In the genomic region with DNA sequence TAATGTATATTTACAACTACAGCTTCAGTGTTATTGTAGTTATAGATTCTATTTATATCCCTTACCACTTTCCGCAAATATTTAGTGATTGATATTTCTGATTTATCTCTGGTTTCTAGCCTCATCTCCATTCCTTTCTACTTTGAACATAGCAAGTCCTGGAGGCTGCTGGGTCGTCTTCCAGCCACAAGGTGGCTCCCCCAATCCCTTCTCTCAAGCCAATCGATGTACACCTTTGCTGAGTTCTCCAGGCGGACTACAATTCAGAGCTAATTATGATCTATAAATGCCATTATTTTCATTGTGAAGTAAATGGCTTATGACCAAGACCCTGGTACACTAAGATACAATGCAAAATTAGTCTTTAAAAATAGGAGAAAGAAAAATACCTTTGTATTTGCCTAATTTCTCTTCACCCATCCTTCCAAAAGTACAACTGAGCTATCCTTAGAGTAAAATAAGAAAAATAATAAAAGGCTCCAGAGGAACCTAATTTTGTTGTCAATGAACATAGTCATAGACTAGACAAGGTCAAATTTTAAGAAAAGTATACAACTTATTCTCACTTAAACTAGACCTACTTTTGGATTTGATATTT, we compare ENCODE assay signal across 9 cellular contexts.
DNase-seq lines count a peak whose midpoint lies in the region; FAIRE-seq and TF ChIP-seq lines count a peak whose summit lies in the region.
"Had no signal": no experiment of that assay in that cellular context is flagged by ENCODE, and none has a peak within 500 bp of the region (broad histone marks: within the 10 kb centered on the region; RNA-seq: fewer than 3 reads in every experiment).

No MANE protein-coding gene starts in this region.

- no peak overlapping the region for H3K4ac ChIP-seq in H1 (replicated peaks; ENCODE audit: insufficient read length, low read depth, low read length)

- no peak overlapping the region for H2AFZ ChIP-seq in H1 (ENCODE audit: low read length)

- H3K4me1 ChIP-seq in H1 (replicated peaks in 1 of 4; ENCODE audit: control insufficient read depth in 3 of 4, insufficient read depth in 4 of 4, low read length in 3 of 4) (no peaks in the 10 kb centered on the region), stomach (peaks cover 0 to 11% (median 0%) of the 10 kb centered on the region in 4 donors)

- no peak overlapping the region for H3K9ac ChIP-seq in H1 (replicated peaks in 1 of 4; ENCODE audit: extremely low read depth in 1 of 4, low read depth in 3 of 4, low read length in 3 of 4)

- H3K9me3 ChIP-seq in H1 (ENCODE audit: insufficient read depth in 2 of 2, low read depth in 1 of 2, low read length in 1 of 2) (no peaks in the 10 kb centered on the region), stomach (no peaks in the 10 kb centered on the region)
- H3K9me3 ChIP-seq: ovary had no signal

- no peak overlapping the region for H2AK5ac ChIP-seq in H1 (ENCODE audit: low read depth, low read length)

- H3K36me3 ChIP-seq in H1 (ENCODE audit: control insufficient read depth in 2 of 4, insufficient read depth in 4 of 4, low read length in 3 of 4) (no peaks in the 10 kb centered on the region), stomach (no peaks in the 10 kb centered on the region)
- H3K36me3 ChIP-seq: ovary had no signal

- TF ChIP-seq POLR2A in H1 (IDR thresholded peaks at IDR 0.05; ENCODE audit: control extremely low read depth in 1 of 2, low read depth in 2 of 2, low read length in 2 of 2) (no peak), stomach (IDR thresholded peaks at IDR 0.05) (no peak)

- 22% methylated on average over 4 of the region's 4 CpGs; no CpG with 5 or more reads in 1 of the 2 experiments for WGBS in H1 (ENCODE audit: extremely low coverage in 1 of 2, insufficient coverage in 1 of 2, insufficient read length in 1 of 2, insufficient replicate concordance in 2 of 2, low coverage in 1 of 2, low lambda C conversion rate in 2 of 2, missing lambda C conversion rate in 1 of 2), 2 experiments
- 14 to 21% (median 21%) methylated on average over 4 of the region's 4 CpGs for WGBS in stomach, 5 donors

- H3K27me3 ChIP-seq in H1 (replicated peaks in 1 of 4; ENCODE audit: control insufficient read depth in 3 of 4, extremely low read depth in 1 of 4, insufficient read depth in 3 of 4, low read length in 3 of 4) (no peaks in the 10 kb centered on the region; a peak in 2 of 7 replicates), stomach (peaks cover 3 to 74% (median 28%) of the 10 kb centered on the region in 3 donors)
- H3K27me3 ChIP-seq: ovary had no signal

- no peaks in the 10 kb centered on the region for H3K79me2 ChIP-seq in H1 (ENCODE audit: control insufficient read depth in 1 of 2, insufficient read depth in 2 of 2, low read length in 2 of 2)

- H3K27ac ChIP-seq in H1 (ENCODE audit: low read depth, low read length), result no peak overlapping the region
- no peak overlapping the region for H3K27ac ChIP-seq in stomach
- H3K27ac ChIP-seq: ovary had no signal

- no peak overlapping the region for H3K23ac ChIP-seq in H1 (ENCODE audit: insufficient read length)

- H3K23me2 ChIP-seq in H1 (ENCODE audit: low read depth, low read length), result no peaks in the 10 kb centered on the region

- no peak overlapping the region for H4K91ac ChIP-seq in H1 (replicated peaks; ENCODE audit: insufficient read length, low read length)

- intact Hi-C loops in stomach (cut with DNase I; ENCODE audit: low total_unique reads), result no loop called here

- H3K4me2 ChIP-seq in H1 (ENCODE audit: insufficient read depth in 1 of 2, low read depth in 2 of 2, low read length in 2 of 2), result no peak overlapping the region

- FAIRE-seq in H1 (lab: Jason Lieb, UNC), result peak; percentile 81

- no peak overlapping the region for H3K56ac ChIP-seq in H1 (replicated peaks; ENCODE audit: insufficient read length, low read depth, low read length)

- CTCF ChIA-PET in H1 (lab: Charles Lee; ENCODE audit: partially characterized antibody), result interaction anchor here (0.6 to 3.1 kb wide), 67 partner anchors 8 to 748 kb away, joined by 3 to 27 read pairs (median 4); a partner anchor contains a TSS

- no peak overlapping the region for H4K5ac ChIP-seq in H1 (ENCODE audit: insufficient read length, low read depth, low read length)

- no peaks in the 10 kb centered on the region for H3K79me1 ChIP-seq in H1 (ENCODE audit: low read depth, low read length)

- H3K4me3 ChIP-seq in H1 (ENCODE audit: extremely low read depth in 1 of 4, insufficient read depth in 2 of 4, low read depth in 3 of 4, low read length in 4 of 4) (no peak overlapping the region), stomach (no peak overlapping the region)
- H3K4me3 ChIP-seq: ovary had no signal

- POLR2A ChIA-PET in H1 (lab: Charles Lee; ENCODE audit: partially characterized antibody), result no interaction called here

- no peaks in the 10 kb centered on the region for H4K20me1 ChIP-seq in H1 (replicated peaks in 1 of 2; ENCODE audit: control insufficient read depth in 1 of 2, insufficient read depth in 2 of 2, low read length in 2 of 2)

- DNase-seq in A172 (ENCODE audit: low spot score) (peak; percentile 64), NCI-H2171 treated with DMSO at 0.1 percent for 48 hours (lab: John Stamatoyannopoulos, UW) (peak; percentile 37), H1 (ENCODE audit: low read depth in 1 of 2, low spot score in 2 of 2) (peak in 1 of 2 experiments; percentile 15), mucosa of gallbladder (ENCODE audit: low spot score) (peak; percentile 60), stomach (peak; percentile 54), occipital lobe (lab: John Stamatoyannopoulos, UW) (no peak)
- DNase-seq in activated CD4-positive, alpha-beta T cell treated with anti-CD3 and anti-CD28 coated beads for 4 hours, result peak; percentile 42 to 49

- H3K14ac ChIP-seq in H1 (ENCODE audit: insufficient read length), result no peak overlapping the region

- TF ChIP-seq EP300 in H1 (IDR thresholded peaks at IDR 0.05; ENCODE audit: borderline replicate concordance in 1 of 2, low read depth in 2 of 2, low read length in 2 of 2), result no peak
- TF ChIP-seq EP300 in stomach (IDR thresholded peaks at IDR 0.05), result no peak

- TF ChIP-seq CTCF in GM12874 (IDR thresholded peaks at IDR 0.05; ENCODE audit: insufficient read depth, low read depth, low read length) (peak; percentile 81), H1 (IDR thresholded peaks at IDR 0.05; ENCODE audit: control extremely low read depth in 1 of 3, insufficient read depth in 1 of 3, low read depth in 1 of 3, low read length in 3 of 3) (peak; percentile 78 to 87 (median 81)), stomach (IDR thresholded peaks at IDR 0.05) (peak in 5 of 7 experiments; percentile 35 to 79 (median 71))

- no peak overlapping the region for H2BK15ac ChIP-seq in H1 (ENCODE audit: low read length)

- peak; percentile 58 to 69 for TF ChIP-seq RAD21 in H1 (IDR thresholded peaks at IDR 0.05 in 1 of 2, conservative IDR thresholded peaks at IDR 0.05 in 1 of 2; ENCODE audit: low read depth in 2 of 2, low read length in 2 of 2)

- H2BK20ac ChIP-seq in H1 (ENCODE audit: low read length), result no peak overlapping the region

- no peak overlapping the region for H2BK5ac ChIP-seq in H1 (ENCODE audit: low read depth, low read length)

- no peak overlapping the region for H4K8ac ChIP-seq in H1 (ENCODE audit: extremely low read depth, insufficient read depth, low read length)

- no peak overlapping the region for H2BK120ac ChIP-seq in H1 (replicated peaks; ENCODE audit: low read depth, low read length)

- no peak overlapping the region for H2BK12ac ChIP-seq in H1 (ENCODE audit: low read depth, low read length)

- H3K18ac ChIP-seq in H1 (ENCODE audit: extremely low read depth, low read length), result no peak overlapping the region

TF ChIP-seq in H1, 55 proteins besides CTCF, POLR2A, EP300 and RAD21:
- TF ChIP-seq BRCA1 (IDR thresholded peaks at IDR 0.05; ENCODE audit: low read depth, low read length) (no peak), SIRT6 (IDR thresholded peaks at IDR 0.05; ENCODE audit: low read length) (no peak), SUZ12 (IDR thresholded peaks at IDR 0.05; ENCODE audit: low read length) (no peak), HDAC6 (IDR thresholded peaks at IDR 0.05; ENCODE audit: low read depth, low read length) (no peak), NANOG (IDR thresholded peaks at IDR 0.05; ENCODE audit: insufficient read depth, low read depth, low read length, poor library complexity, severe bottlenecking) (no peak), JUND (IDR thresholded peaks at IDR 0.05; ENCODE audit: low read length) (no peak), SIN3A (conservative IDR thresholded peaks at IDR 0.05 in 1 of 2, IDR thresholded peaks at IDR 0.05 in 1 of 2; ENCODE audit: low read depth in 1 of 2, low read length in 2 of 2) (no peak)
- TF ChIP-seq, protein P1, sequence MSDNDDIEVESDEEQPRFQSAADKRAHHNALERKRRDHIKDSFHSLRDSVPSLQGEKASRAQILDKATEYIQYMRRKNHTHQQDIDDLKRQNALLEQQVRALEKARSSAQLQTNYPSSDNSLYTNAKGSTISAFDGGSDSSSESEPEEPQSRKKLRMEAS (IDR thresholded peaks at IDR 0.05), result no peak
